ENCODE assay signal across 11 cellular contexts in genomic region chr10:94344522-94345122, GRCh38.
DNase-seq lines count a peak whose midpoint lies in the region; ATAC-seq and TF ChIP-seq lines count a peak whose summit lies in the region.
"Had no signal": no experiment of that assay in that cellular context is flagged by ENCODE, and none has a peak within 500 bp of the region (broad histone marks: within the 10 kb centered on the region; RNA-seq: fewer than 3 reads in every experiment).

No MANE protein-coding gene starts in this region.

- no peak overlapping the region for H3K27ac Mint-ChIP-seq in effector memory CD8-positive, alpha-beta T cell
- H3K27ac Mint-ChIP-seq: endodermal cell had no signal

- H3K4me3 ChIP-seq in foreskin fibroblast (ENCODE audit: low read depth in 1 of 2, low read length in 2 of 2): no peak overlapping the region

- H3K4me1 Mint-ChIP-seq in effector memory CD8-positive, alpha-beta T cell (ENCODE audit: low read depth in 2 of 2): peaks cover 0 to 1% of the 10 kb centered on the region in 2 donors
- H3K4me1 Mint-ChIP-seq: endodermal cell had no signal

- no peak overlapping the region for H3K4me3 Mint-ChIP-seq in effector memory CD8-positive, alpha-beta T cell
- H3K4me3 Mint-ChIP-seq: endodermal cell had no signal

- H3K27me3 Mint-ChIP-seq in effector memory CD8-positive, alpha-beta T cell: no peaks in the 10 kb centered on the region

- TF ChIP-seq CTCF in foreskin fibroblast (IDR thresholded peaks at IDR 0.05; ENCODE audit: low read depth, low read length): no peak

- DNase-seq in NOMO-1 treated with DMSO at 0.1 percent for 48 hours (lab: John Stamatoyannopoulos, UW; ENCODE audit: unreplicated experiment): peak; percentile 49
- no peak for DNase-seq in foreskin fibroblast
- no peak for DNase-seq in effector memory CD8-positive, alpha-beta T cell
- DNase-seq in NCI-H446 treated with DMSO at 0.1 percent for 48 hours (lab: John Stamatoyannopoulos, UW): no peak
- no peak for DNase-seq in NCI-H1436 (lab: John Stamatoyannopoulos, UW)
- DNase-seq: activated CD4-positive, alpha-beta T cell treated with anti-CD3 and anti-CD28 coated beads for 48 hours; endodermal cell; KG1 had no signal

- H3K9me3 Mint-ChIP-seq in effector memory CD8-positive, alpha-beta T cell: no peaks in the 10 kb centered on the region
- H3K9me3 Mint-ChIP-seq: endodermal cell had no signal

- TF ChIP-seq POLR2A in GM18505 (IDR thresholded peaks at IDR 0.05; ENCODE audit: borderline replicate concordance, extremely low read depth, insufficient read depth, insufficient read length): no peak

- peaks cover 60% of the 10 kb centered on the region for H3K36me3 Mint-ChIP-seq in effector memory CD8-positive, alpha-beta T cell (ENCODE audit: insufficient read depth)

- ATAC-seq in GM18505 (IDR thresholded peaks at IDR 0.05; ENCODE audit: unreplicated experiment): peak; percentile 91
- peak; percentile 93 for ATAC-seq in GM21367 (IDR thresholded peaks at IDR 0.05; ENCODE audit: unreplicated experiment)
- ATAC-seq in HG03045 (IDR thresholded peaks at IDR 0.05; ENCODE audit: unreplicated experiment): peak; percentile 96
- no peak for ATAC-seq in effector memory CD8-positive, alpha-beta T cell (replicated peaks)
